ENCODE assay signal across 22 cellular contexts in genomic region chr13:47038196-47038595, GRCh38.
DNase-seq lines count a peak whose midpoint lies in the region; ATAC-seq and TF ChIP-seq lines count a peak whose summit lies in the region.
"Had no signal": no experiment of that assay in that cellular context is flagged by ENCODE, and none has a peak within 500 bp of the region (broad histone marks: within the 10 kb centered on the region; RNA-seq: fewer than 3 reads in every experiment).

No MANE protein-coding gene starts in this region.

- dilution Hi-C loops in IMR-90 (cut with HindIII; ENCODE audit: low sequenced_read_pairs, unreplicated experiment), result no loop called here

- H3K4me3 ChIP-seq in IMR-90 (ENCODE audit: insufficient read depth, low read depth, low read length) (no peak overlapping the region), fibroblast of villous mesenchyme (ENCODE audit: low read depth, low read length) (no peak overlapping the region), smooth muscle cell (no peak overlapping the region), psoas muscle (no peak overlapping the region)

- H2AK9ac ChIP-seq in IMR-90 (replicated peaks; ENCODE audit: low read depth, low read length, poor library complexity), result no peak overlapping the region

- no peaks in the 10 kb centered on the region for H3K79me2 ChIP-seq in smooth muscle cell (ENCODE audit: low read depth)

- peak; percentile 31 for DNase-seq in IMR-90
- peak; percentile 54 for DNase-seq in amniotic epithelial cell (ENCODE audit: low read depth)
- DNase-seq in fibroblast of villous mesenchyme (ENCODE audit: low read depth), result peak; percentile 3
- no peak for DNase-seq in smooth muscle cell (lab: John Stamatoyannopoulos, UW; ENCODE audit: unreplicated experiment)
- no peak for DNase-seq in DMS79 (lab: John Stamatoyannopoulos, UW)
- DNase-seq in NCI-H2107 treated with DMSO at 0.1 percent for 48 hours (lab: John Stamatoyannopoulos, UW; ENCODE audit: unreplicated experiment), result no peak
- DNase-seq in psoas muscle, result no peak
- DNase-seq: ACHN; C1 segment of cervical spinal cord; CD8-positive, alpha-beta memory T cell; DMS53; H7; Karpas-422; MM.1S; NCI-H1092; NCI-H1436 treated with DMSO at 0.1 percent for 48 hours; NCI-H2029; NCI-H2171; NCI-H446 treated with DMSO at 0.1 percent for 48 hours; RPMI8226; SHP77 treated with DMSO at 0.1 percent for 48 hours had no signal

- no peak overlapping the region for H3K56ac ChIP-seq in IMR-90 (ENCODE audit: extremely low read depth, insufficient read depth, low read length)

- no peak overlapping the region for H3K18ac ChIP-seq in IMR-90 (ENCODE audit: low read depth, low read length)

- no peak for TF ChIP-seq RAD21 in IMR-90 (IDR thresholded peaks at IDR 0.05; ENCODE audit: low read length)

- WGBS in IMR-90 (ENCODE audit: extremely low coverage in 2 of 2, insufficient read length in 1 of 2), 2 experiments, result no CpG with 5 or more reads among the region's 1 CpG
- WGBS in smooth muscle cell (ENCODE audit: low lambda C conversion rate), result 37% methylated on average over 1 of the region's 1 CpG
- WGBS in psoas muscle, 3 donors, result 86 to 100% (median 91%) methylated on average over 1 of the region's 1 CpG

- H2BK20ac ChIP-seq in IMR-90 (ENCODE audit: low read depth, low read length), result no peak overlapping the region

- H3K36me3 ChIP-seq in IMR-90 (ENCODE audit: control insufficient read depth, insufficient read depth, low read length), result no peaks in the 10 kb centered on the region
- H3K36me3 ChIP-seq in smooth muscle cell (ENCODE audit: low read depth), result no peaks in the 10 kb centered on the region
- H3K36me3 ChIP-seq in psoas muscle (ENCODE audit: insufficient read depth in 1 of 2, low read depth in 1 of 2), result no peaks in the 10 kb centered on the region

- H3K4me1 ChIP-seq in IMR-90 (ENCODE audit: control insufficient read depth, insufficient read depth, low read length) (peaks cover 1% of the 10 kb centered on the region; the same call in 1 of the 2 replicates), smooth muscle cell (ENCODE audit: low read depth) (peaks cover 26% of the 10 kb centered on the region), psoas muscle (no peaks in the 10 kb centered on the region)

- no peak overlapping the region for H2AK5ac ChIP-seq in IMR-90 (ENCODE audit: low read depth, low read length)

- no peak overlapping the region for H3K14ac ChIP-seq in IMR-90 (replicated peaks; ENCODE audit: low read depth, low read length)

- H3K9me3 ChIP-seq in IMR-90 (ENCODE audit: control insufficient read depth, insufficient read depth, low read length) (no peaks in the 10 kb centered on the region), smooth muscle cell (replicated peaks; ENCODE audit: low read depth) (no peaks in the 10 kb centered on the region), psoas muscle (no peaks in the 10 kb centered on the region)

- H3K79me1 ChIP-seq in IMR-90 (ENCODE audit: low read depth in 1 of 2, low read length in 2 of 2), result no peaks in the 10 kb centered on the region

- H3K4me2 ChIP-seq in IMR-90 (ENCODE audit: low read depth, low read length), result no peak overlapping the region
- H3K4me2 ChIP-seq in smooth muscle cell, result peak overlapping the region; percentile 73

- H2BK120ac ChIP-seq in IMR-90 (ENCODE audit: low read depth, low read length), result no peak overlapping the region

- no peaks in the 10 kb centered on the region for H3K27me3 ChIP-seq in IMR-90 (ENCODE audit: control insufficient read depth, insufficient read depth, low read length)
- no peaks in the 10 kb centered on the region for H3K27me3 ChIP-seq in smooth muscle cell (ENCODE audit: low read depth)
- no peaks in the 10 kb centered on the region for H3K27me3 ChIP-seq in psoas muscle (ENCODE audit: insufficient read depth in 3 of 3, low read length in 2 of 3)

- BruUV-seq in IMR-90 (replicated peaks; lab: Mats Ljungman, UMichigan), result no TSS peak

- H3F3A ChIP-seq in smooth muscle cell (ENCODE audit: low read depth), result no peaks in the 10 kb centered on the region

- POLR2A ChIA-PET in IMR-90 (lab: Charles Lee; ENCODE audit: unreplicated experiment), result no interaction called here

- H3K27ac ChIP-seq in IMR-90 (ENCODE audit: insufficient read depth, low read length) (no peak overlapping the region), smooth muscle cell (ENCODE audit: low read depth) (peak overlapping the region; percentile 71), psoas muscle (no peak overlapping the region)
- H3K27ac ChIP-seq: HL-60 had no signal

- H2BK5ac ChIP-seq in IMR-90 (ENCODE audit: low read depth, low read length, poor library complexity, severe bottlenecking), result no peak overlapping the region

- no peak overlapping the region for H3K4ac ChIP-seq in IMR-90 (ENCODE audit: low read depth, low read length)

- no peak overlapping the region for H4K91ac ChIP-seq in IMR-90 (ENCODE audit: insufficient read depth, low read depth, low read length)

- ATAC-seq in IMR-90 (ENCODE audit: low read depth) (no peak), psoas muscle (no peak)

- TF ChIP-seq CTCF in IMR-90 (conservative IDR thresholded peaks at IDR 0.05; ENCODE audit: low read depth, low read length) (no peak), fibroblast of villous mesenchyme (IDR thresholded peaks at IDR 0.05; ENCODE audit: insufficient read depth, low read depth, low read length) (no peak), smooth muscle cell (IDR thresholded peaks at IDR 0.05; ENCODE audit: borderline replicate concordance, insufficient read depth, poor library complexity, severe bottlenecking) (no peak), psoas muscle (IDR thresholded peaks at IDR 0.05) (no peak)

- no peaks in the 10 kb centered on the region for H3K9me1 ChIP-seq in IMR-90 (ENCODE audit: insufficient read depth, low read length)

- intact Hi-C loops in IMR-90 (cut with micrococcal nuclease), result no loop called here
- intact Hi-C loops in psoas muscle (cut with DNase I), result no loop called here

- in situ Hi-C loops in IMR-90 (cut with MboI; ENCODE audit: low sequenced_read_pairs), result no loop called here

- no peak for TF ChIP-seq POLR2A in IMR-90 (IDR thresholded peaks at IDR 0.05; ENCODE audit: low read depth, low read length)

- H2BK15ac ChIP-seq in IMR-90 (ENCODE audit: low read depth, low read length), result no peak overlapping the region

- no peak overlapping the region for H3K23ac ChIP-seq in IMR-90 (ENCODE audit: low read depth, low read length)

- CTCF ChIA-PET in IMR-90 (lab: Yijun Ruan, JAX), result no interaction called here

- H4K8ac ChIP-seq in IMR-90 (ENCODE audit: low read depth in 2 of 2, low read length in 2 of 2), result no peak overlapping the region

- H2AFZ ChIP-seq in IMR-90 (replicated peaks; ENCODE audit: low read length, poor library complexity), result no peak overlapping the region
- H2AFZ ChIP-seq in smooth muscle cell (ENCODE audit: low read depth), result no peak overlapping the region

- no peaks in the 10 kb centered on the region for H4K20me1 ChIP-seq in IMR-90 (ENCODE audit: insufficient read depth, low read length)
- no peaks in the 10 kb centered on the region for H4K20me1 ChIP-seq in smooth muscle cell (ENCODE audit: low read depth)

- no peak overlapping the region for H4K5ac ChIP-seq in IMR-90 (ENCODE audit: low read depth, low read length)

- no peak overlapping the region for H3K9ac ChIP-seq in IMR-90 (ENCODE audit: low read depth, low read length)
- H3K9ac ChIP-seq in smooth muscle cell (ENCODE audit: low read depth), result no peak overlapping the region

TF ChIP-seq in IMR-90, 13 proteins besides CTCF, POLR2A, EP300 and RAD21:
- TF ChIP-seq MXI1 (IDR thresholded peaks at IDR 0.05; ENCODE audit: borderline replicate concordance, low read depth, low read length), result no peak
- TF ChIP-seq FOS (IDR thresholded peaks at IDR 0.05; ENCODE audit: low read depth, low read length), result 0 out of 2 replicates have a peak, but pooled peaks have one; percentile 14
- TF ChIP-seq RFX5 (IDR thresholded peaks at IDR 0.05; ENCODE audit: low read depth, low read length), result no peak
TF ChIP-seq in IMR-90: peak in this region for 1.

Comparison
In these comparisons a context has a peak if more than half of its experiments do, and no peak if none do; other contexts are left out.
1. DNase-seq: peak in IMR-90 (single experiment), amniotic epithelial cell (single experiment) and fibroblast of villous mesenchyme (single experiment); none in smooth muscle cell (single experiment), DMS79 (single experiment), NCI-H2107 treated with DMSO at 0.1 percent for 48 hours (single experiment) and psoas muscle (0 of 2).